Comparison of ENCODE assay signal across 14 cellular contexts in genomic region chr12:43858991-43859390, GRCh38. TPM values are rescaled to one million over a fixed set of nuclear protein-coding genes. Genes with fewer than 3 reads are reported as not detected.
A peak's percentile ranks its signal among the peaks of the same experiment; 100 is the strongest.
DNase-seq lines count a peak whose midpoint lies in the region; ATAC-seq, FAIRE-seq and TF ChIP-seq lines count a peak whose summit lies in the region.
"Had no signal": no experiment of that assay in that cellular context is flagged by ENCODE, and none has a peak within 500 bp of the region (broad histone marks: within the 10 kb centered on the region; RNA-seq: fewer than 3 reads in every experiment).

No MANE protein-coding gene starts in this region.

- no peak overlapping the region; the same call in 1 of the 2 replicates for H3K27ac Mint-ChIP-seq in WTC11
- H3K27ac Mint-ChIP-seq: CD14-positive monocyte; CD4-positive, alpha-beta memory T cell had no signal

- H3K36me3 Mint-ChIP-seq in WTC11: peaks cover 3% of the 10 kb centered on the region; the same call in 1 of the 2 replicates
- H3K36me3 Mint-ChIP-seq: CD14-positive monocyte; CD4-positive, alpha-beta memory T cell had no signal

- TF ChIP-seq CTCF in WTC11 (IDR thresholded peaks at IDR 0.05): no peak
- TF ChIP-seq CTCF in breast epithelium (IDR thresholded peaks at IDR 0.05): no peak
- no peak for TF ChIP-seq CTCF in D721Med (IDR thresholded peaks at IDR 0.05; ENCODE audit: insufficient read depth, missing control alignments)

- H3K27me3 ChIP-seq in neuronal stem cell (ENCODE audit: control insufficient read depth in 3 of 3, insufficient read depth in 3 of 3, low read depth in 1 of 3, low read length in 3 of 3) (no peaks in the 10 kb centered on the region), breast epithelium (no peaks in the 10 kb centered on the region)
- H3K27me3 ChIP-seq: BLaER1 had no signal

- no peaks in the 10 kb centered on the region for H3K36me3 ChIP-seq in neuronal stem cell (replicated peaks in 1 of 2; ENCODE audit: control insufficient read depth in 2 of 2, insufficient read depth in 2 of 2, low read length in 2 of 2)
- no peaks in the 10 kb centered on the region for H3K36me3 ChIP-seq in breast epithelium
- H3K36me3 ChIP-seq: BLaER1, HAP-1 had no signal

- intact Hi-C loops in breast epithelium (cut with DNase I; ENCODE audit: low total_unique reads): no loop called here

- no peak overlapping the region for H3K4me3 Mint-ChIP-seq in WTC11
- H3K4me3 Mint-ChIP-seq: CD14-positive monocyte; CD4-positive, alpha-beta memory T cell had no signal

- ATAC-seq in WTC11: peak; percentile 67
- ATAC-seq: A549 had no signal

- H2BK5ac ChIP-seq in neuronal stem cell (ENCODE audit: low read length): no peak overlapping the region

- peaks cover 12% of the 10 kb centered on the region for H3K4me1 Mint-ChIP-seq in WTC11
- H3K4me1 Mint-ChIP-seq: CD14-positive monocyte had no signal

- H3K14ac ChIP-seq in neuronal stem cell (ENCODE audit: low read length): no peak overlapping the region

- H3K9me3 Mint-ChIP-seq in WTC11: peaks cover 11% of the 10 kb centered on the region
- H3K9me3 Mint-ChIP-seq: CD4-positive, alpha-beta memory T cell had no signal

- CTCF ChIA-PET in WTC11 (lab: Charles Lee): no interaction called here

- H3K9ac ChIP-seq in neuronal stem cell (ENCODE audit: low read depth, low read length, poor library complexity): no peak overlapping the region
- H3K9ac ChIP-seq: BLaER1 had no signal

- H3K27ac ChIP-seq in neuronal stem cell (replicated peaks; ENCODE audit: low read length): no peak overlapping the region
- no peak overlapping the region for H3K27ac ChIP-seq in breast epithelium
- H3K27ac ChIP-seq: A549, BLaER1 had no signal

- POLR2A ChIA-PET in WTC11 (lab: Charles Lee): interaction anchor here (0.7 kb wide), 1 partner anchor 18 kb away, joined by 4 read pairs; no protein-coding TSS in a partner anchor

- no peak overlapping the region for H2BK12ac ChIP-seq in neuronal stem cell (ENCODE audit: low read length)

- no peak overlapping the region for H2BK15ac ChIP-seq in neuronal stem cell (ENCODE audit: low read length)

- no peak overlapping the region for H3K4me3 ChIP-seq in neuronal stem cell (ENCODE audit: low read length in 2 of 2)
- H3K4me3 ChIP-seq in breast epithelium: no peak overlapping the region
- H3K4me3 ChIP-seq: A549, BLaER1, HAP-1 had no signal

- H3K9me3 ChIP-seq in neuronal stem cell (replicated peaks in 1 of 2; ENCODE audit: control insufficient read depth in 2 of 2, insufficient read depth in 1 of 2, low read depth in 1 of 2, low read length in 2 of 2) (no peaks in the 10 kb centered on the region), breast epithelium (no peaks in the 10 kb centered on the region)
- H3K9me3 ChIP-seq: A549, HAP-1 had no signal

- H2BK120ac ChIP-seq in neuronal stem cell (ENCODE audit: low read depth, low read length): no peak overlapping the region

- no peaks in the 10 kb centered on the region for H3K79me1 ChIP-seq in neuronal stem cell (ENCODE audit: low read depth, low read length)

- H4K91ac ChIP-seq in neuronal stem cell (ENCODE audit: low read depth, low read length, poor library complexity): no peak overlapping the region

- H3K23ac ChIP-seq in neuronal stem cell (ENCODE audit: low read depth, low read length, poor library complexity): no peak overlapping the region

- H3K27me3 Mint-ChIP-seq in WTC11 (ENCODE audit: low read depth): no peaks in the 10 kb centered on the region
- H3K27me3 Mint-ChIP-seq: CD4-positive, alpha-beta memory T cell had no signal

- H3K4me1 ChIP-seq in neuronal stem cell (ENCODE audit: control insufficient read depth in 2 of 2, insufficient read depth in 1 of 2, low read depth in 1 of 2, low read length in 2 of 2) (no peaks in the 10 kb centered on the region), breast epithelium (no peaks in the 10 kb centered on the region)
- H3K4me1 ChIP-seq: A549, BLaER1 had no signal

- peak overlapping the region; percentile 48 for H2AFZ ChIP-seq in neuronal stem cell (ENCODE audit: low read length)

- no peak overlapping the region for H4K8ac ChIP-seq in neuronal stem cell (ENCODE audit: low read depth, low read length)

- H3K4ac ChIP-seq in neuronal stem cell (ENCODE audit: low read length): no peak overlapping the region

- no peak overlapping the region for H3K4me2 ChIP-seq in neuronal stem cell (ENCODE audit: insufficient read depth, low read length, poor library complexity, severe bottlenecking)
- H3K4me2 ChIP-seq: A549, BLaER1 had no signal

- no peak for TF ChIP-seq POLR2A in breast epithelium (IDR thresholded peaks at IDR 0.05)

- WGBS in neuronal stem cell (ENCODE audit: extremely low coverage in 2 of 2, insufficient read length in 2 of 2, insufficient replicate concordance in 1 of 2), 2 donors: no CpG with 5 or more reads among the region's 6 CpGs

- no peak for FAIRE-seq in D721Med (lab: Jason Lieb, UNC)
- FAIRE-seq: A549 had no signal

- H2AK5ac ChIP-seq in neuronal stem cell (ENCODE audit: low read depth, low read length): no peak overlapping the region

- DNase-seq in WTC11 (ENCODE audit: low spot score): no peak
- DNase-seq in iPS-NIHi11 (ENCODE audit: low spot score): peak; percentile 20
- no peak for DNase-seq in neuronal stem cell (ENCODE audit: low spot score)
- DNase-seq in breast epithelium (ENCODE audit: low spot score in 2 of 2): no peak
- no peak for DNase-seq in D721Med (ENCODE audit: insufficient read length, low spot score)
- DNase-seq in NCI-H2171 (lab: John Stamatoyannopoulos, UW): no peak
- DNase-seq: CD4-positive, alpha-beta memory T cell; DMS79 treated with DMSO at 0.1 percent for 48 hours; GF-D8; GOT3 had no signal

- H3K18ac ChIP-seq in neuronal stem cell (ENCODE audit: low read length): no peak overlapping the region

TF ChIP-seq in WTC11, 78 proteins besides CTCF, POLR2A, EP300 and RAD21:
- TF ChIP-seq SP1 (CRISPR knock-in tag; conservative IDR thresholded peaks at IDR 0.05): no peak
- TF ChIP-seq E2F5 (CRISPR knock-in tag; IDR thresholded peaks at IDR 0.05): no peak
- TF ChIP-seq NFE2L1 (CRISPR knock-in tag; IDR thresholded peaks at IDR 0.05): no peak
- TF ChIP-seq ZNF121 (CRISPR knock-in tag; IDR thresholded peaks at IDR 0.05): no peak
- no peak for TF ChIP-seq AFF4 (CRISPR knock-in tag; IDR thresholded peaks at IDR 0.05; ENCODE audit: borderline replicate concordance)
- no peak for TF ChIP-seq MXD4 (CRISPR knock-in tag; IDR thresholded peaks at IDR 0.05; ENCODE audit: borderline replicate concordance)
- no peak for TF ChIP-seq TP53 (CRISPR knock-in tag; IDR thresholded peaks at IDR 0.05)
- TF ChIP-seq ZNF425 (CRISPR knock-in tag; conservative IDR thresholded peaks at IDR 0.05): no peak

RNA-seq across cellular contexts. Expression of gene TMEM117, which starts 23.1 kb away (rescaled TPM):
- total RNA-seq in WTC11 (2021): 0.73 to 1.5 TPM (median 1.4 TPM) in 3 replicates
- polyA plus RNA-seq in neuronal stem cell (2013, experiment 1 of 2): 0.15 TPM
- 0.28 TPM for polyA plus RNA-seq in neuronal stem cell (2013, experiment 2 of 2)
- 10 to 100 TPM in 1 of 3 donors, 1 to 10 TPM in 2; 6.1 to 17.1 (median 7.2) TPM for total RNA-seq in breast epithelium

RNA-seq across cellular contexts. Expression of gene TWF1, which starts 52.9 kb away (rescaled TPM):
- total RNA-seq in WTC11 (2021): 28.4 to 33.1 TPM (median 29.0 TPM) in 3 replicates
- 33.6 TPM for polyA plus RNA-seq in neuronal stem cell (2013, experiment 1 of 2)
- 33.6 TPM for polyA plus RNA-seq in neuronal stem cell (2013, experiment 2 of 2)
- total RNA-seq in breast epithelium: 100 to 1,000 TPM in 1 of 3 donors, 10 to 100 TPM in 2; 73.6 to 102 (median 92.1) TPM
